In genomic region chr2:156673981-156674380, GRCh38 we compare ENCODE assay signal across 19 cellular contexts.
DNase-seq lines count a peak whose midpoint lies in the region; ATAC-seq and TF ChIP-seq lines count a peak whose summit lies in the region.
"Had no signal": no experiment of that assay in that cellular context is flagged by ENCODE, and none has a peak within 500 bp of the region (broad histone marks: within the 10 kb centered on the region; RNA-seq: fewer than 3 reads in every experiment).

No MANE protein-coding gene starts in this region.

- H3K4me2 ChIP-seq in GM23338 (0 out of 2 replicates have a peak overlapping the region, but pooled peaks have one; percentile 0), mesendoderm (ENCODE audit: low read length) (no peak overlapping the region)
- H3K4me2 ChIP-seq: BLaER1 had no signal

- H3K9me2 ChIP-seq in GM23338 (ENCODE audit: insufficient read depth) = peaks cover 4% of the 10 kb centered on the region; the same call in 1 of the 2 replicates

- no peak overlapping the region for H3K56ac ChIP-seq in mesendoderm (ENCODE audit: low read length)

- ATAC-seq in GM23338 (no peak), T-helper 17 cell (no peak), SK-N-SH treated with all-trans-retinoic acid at 6 μM for 48 hours (no peak)

- no peak overlapping the region for H2AK5ac ChIP-seq in mesendoderm (ENCODE audit: low read length)

- no peak overlapping the region for H3K23ac ChIP-seq in mesendoderm (ENCODE audit: low read length)

- H3K79me2 ChIP-seq in GM23338 (replicated peaks; ENCODE audit: insufficient read depth) (no peaks in the 10 kb centered on the region), mesendoderm (ENCODE audit: control insufficient read depth, insufficient read depth, low read length) (no peaks in the 10 kb centered on the region)

- no peak overlapping the region for H3K27ac Mint-ChIP-seq in GM23338
- no peak overlapping the region for H3K27ac Mint-ChIP-seq in T-helper 17 cell
- H3K27ac Mint-ChIP-seq: CD14-positive monocyte; CD4-positive, alpha-beta memory T cell; CD4-positive, CD25-positive, alpha-beta regulatory T cell; CD8-positive, alpha-beta memory T cell had no signal

- H3K79me1 ChIP-seq in mesendoderm (ENCODE audit: low read length) = no peaks in the 10 kb centered on the region

- no peaks in the 10 kb centered on the region; the same call in 2 of the 3 replicates for H3K36me3 Mint-ChIP-seq in GM23338 (ENCODE audit: low read depth)
- H3K36me3 Mint-ChIP-seq in T-helper 17 cell (ENCODE audit: low read depth) = no peaks in the 10 kb centered on the region
- H3K36me3 Mint-ChIP-seq: CD14-positive monocyte; CD4-positive, alpha-beta memory T cell; CD4-positive, CD25-positive, alpha-beta regulatory T cell; CD8-positive, alpha-beta memory T cell had no signal

- H4K8ac ChIP-seq in mesendoderm (ENCODE audit: low read depth, low read length) = no peak overlapping the region

- no peak overlapping the region for H2BK120ac ChIP-seq in mesendoderm (ENCODE audit: low read depth, low read length)

- H3K27ac ChIP-seq in GM23338 (ENCODE audit: low read depth) = no peak overlapping the region
- H3K27ac ChIP-seq in mesendoderm (ENCODE audit: low read depth, low read length) = no peak overlapping the region
- H3K27ac ChIP-seq: BLaER1 had no signal

- H3K9me3 ChIP-seq in T-helper 17 cell (ENCODE audit: control insufficient read depth, low read length, poor library complexity, severe bottlenecking) = no peaks in the 10 kb centered on the region
- H3K9me3 ChIP-seq: BE2C, BLaER1 had no signal

- H3K4ac ChIP-seq in mesendoderm (ENCODE audit: low read depth, low read length) = no peak overlapping the region

- no peaks in the 10 kb centered on the region for H3F3A ChIP-seq in GM23338 (replicated peaks; ENCODE audit: low read depth)

- H3K4me1 Mint-ChIP-seq in GM23338 (peaks cover 30% of the 10 kb centered on the region), T-helper 17 cell (no peaks in the 10 kb centered on the region)
- H3K4me1 Mint-ChIP-seq: CD14-positive monocyte; CD4-positive, alpha-beta memory T cell; CD4-positive, CD25-positive, alpha-beta regulatory T cell; CD8-positive, alpha-beta memory T cell had no signal

- H2AFZ ChIP-seq in GM23338 = no peak overlapping the region

- TF ChIP-seq CTCF in GM23338 (conservative IDR thresholded peaks at IDR 0.05; ENCODE audit: low read depth in 2 of 2) = no peak

- peak overlapping the region; percentile 7 for H2BK15ac ChIP-seq in mesendoderm (replicated peaks; ENCODE audit: low read depth)

- H3K18ac ChIP-seq in mesendoderm (ENCODE audit: low read length) = no peak overlapping the region

- H4K5ac ChIP-seq in mesendoderm (ENCODE audit: low read length) = no peak overlapping the region

- H3K27me3 ChIP-seq in GM23338 (ENCODE audit: insufficient read depth) (no peaks in the 10 kb centered on the region), mesendoderm (ENCODE audit: insufficient read depth, low read length, poor library complexity) (no peaks in the 10 kb centered on the region)
- H3K27me3 ChIP-seq: BE2C, BLaER1 had no signal

- H3K36me3 ChIP-seq in GM23338 (ENCODE audit: insufficient read depth) = no peaks in the 10 kb centered on the region
- H3K36me3 ChIP-seq in mesendoderm (ENCODE audit: control insufficient read depth, insufficient read depth, low read length) = no peaks in the 10 kb centered on the region
- H3K36me3 ChIP-seq: BE2C, BLaER1 had no signal

- no peak overlapping the region for H3K4me3 Mint-ChIP-seq in GM23338
- peak overlapping the region; percentile 1 for H3K4me3 Mint-ChIP-seq in T-helper 17 cell
- H3K4me3 Mint-ChIP-seq: CD14-positive monocyte; CD4-positive, alpha-beta memory T cell; CD4-positive, CD25-positive, alpha-beta regulatory T cell; CD8-positive, alpha-beta memory T cell had no signal

- peaks cover 32% of the 10 kb centered on the region for H3K4me1 ChIP-seq in GM23338 (ENCODE audit: insufficient read depth)
- H3K4me1 ChIP-seq in mesendoderm (ENCODE audit: control insufficient read depth, low read depth, low read length) = peaks cover 2% of the 10 kb centered on the region
- H3K4me1 ChIP-seq: BE2C, BLaER1 had no signal

- no peaks in the 10 kb centered on the region for H4K20me1 ChIP-seq in GM23338 (replicated peaks; ENCODE audit: insufficient read depth)
- H4K20me1 ChIP-seq: BLaER1 had no signal

- no peak for DNase-seq in GM23338 (ENCODE audit: low spot score)
- no peak for DNase-seq in T-helper 17 cell
- no peak for DNase-seq in mesendoderm
- no peak for DNase-seq in SW480 (ENCODE audit: low spot score)
- no peak for DNase-seq in occipital lobe (lab: John Stamatoyannopoulos, UW)
- no peak for DNase-seq in NCI-H1417 treated with DMSO at 0.1 percent for 48 hours (lab: John Stamatoyannopoulos, UW)
- DNase-seq: 8988T; ACHN; BE2C; C1 segment of cervical spinal cord; CD4-positive, alpha-beta memory T cell; CD4-positive, CD25-positive, alpha-beta regulatory T cell; CD8-positive, alpha-beta memory T cell; COR-L47; DMS79 treated with DMSO at 0.1 percent for 48 hours; GF-D8 had no signal

- no CpG with 5 or more reads among the region's 2 CpGs for WGBS in mesendoderm (ENCODE audit: extremely low coverage, insufficient coverage, low lambda C conversion rate)

- peaks cover 3% of the 10 kb centered on the region; the same call in 2 of the 3 replicates for H3K9me3 Mint-ChIP-seq in GM23338

- no peak overlapping the region for H3K9ac ChIP-seq in mesendoderm (ENCODE audit: low read length)
- H3K9ac ChIP-seq: BLaER1 had no signal

- H3K27me3 Mint-ChIP-seq in GM23338 (ENCODE audit: insufficient read depth, low read depth, poor library complexity) = no peaks in the 10 kb centered on the region
- no peaks in the 10 kb centered on the region for H3K27me3 Mint-ChIP-seq in T-helper 17 cell
- H3K27me3 Mint-ChIP-seq: CD4-positive, CD25-positive, alpha-beta regulatory T cell had no signal

- no peak overlapping the region for H3K4me3 ChIP-seq in GM23338
- no peak overlapping the region for H3K4me3 ChIP-seq in mesendoderm (ENCODE audit: low read length)
- H3K4me3 ChIP-seq: BLaER1 had no signal

- H2BK5ac ChIP-seq in mesendoderm (ENCODE audit: low read length) = no peak overlapping the region

TF ChIP-seq in GM23338, 12 proteins besides CTCF, POLR2A, EP300 and RAD21 (continues in another document):
- TF ChIP-seq EZH2 (IDR thresholded peaks at IDR 0.05; ENCODE audit: low read depth, unreplicated experiment) (no peak), ZNF331 (CRISPR knock-in tag; IDR thresholded peaks at IDR 0.05; ENCODE audit: low read depth) (no peak), JUNB (IDR thresholded peaks at IDR 0.05; ENCODE audit: unreplicated experiment) (no peak)

TF ChIP-seq in SK-N-SH treated with all-trans-retinoic acid at 6 μM for 48 hours, 23 proteins besides CTCF, POLR2A, EP300 and RAD21:
- TF ChIP-seq TCF4 (CRISPR knock-in tag; IDR thresholded peaks at IDR 0.05; ENCODE audit: borderline replicate concordance) (no peak), ZNF8 (CRISPR knock-in tag; IDR thresholded peaks at IDR 0.05) (no peak), CSDC2 (CRISPR knock-in tag; IDR thresholded peaks at IDR 0.05) (no peak), GLIS3 (CRISPR knock-in tag; IDR thresholded peaks at IDR 0.05) (no peak), ZNF70 (CRISPR knock-in tag; IDR thresholded peaks at IDR 0.05) (no peak), ISL1 (CRISPR knock-in tag; IDR thresholded peaks at IDR 0.05) (no peak)
